In genomic region chr11:19977941-19978340, GRCh38 we compare ENCODE assay signal across 18 cellular contexts.
A peak's percentile ranks its signal among the peaks of the same experiment; 100 is the strongest.
DNase-seq lines count a peak whose midpoint lies in the region; ATAC-seq, FAIRE-seq and TF ChIP-seq lines count a peak whose summit lies in the region.
"Had no signal": no experiment of that assay in that cellular context is flagged by ENCODE, and none has a peak within 500 bp of the region (broad histone marks: within the 10 kb centered on the region; RNA-seq: fewer than 3 reads in every experiment).

No MANE protein-coding gene starts in this region.

- TF ChIP-seq CTCF in HFFc6 (IDR thresholded peaks at IDR 0.05) (no peak), keratinocyte (optimal IDR thresholded peaks at IDR 0.05 in 1 of 3, IDR thresholded peaks at IDR 0.05 in 1 of 3, conservative IDR thresholded peaks at IDR 0.05 in 1 of 3; ENCODE audit: extremely low read depth in 1 of 3, insufficient read depth in 2 of 3, low read length in 3 of 3) (no peak)

- dilution Hi-C loops in keratinocyte (cut with MboI; ENCODE audit: extremely low pct_ligation_motif_present, low sequenced_read_pairs): no loop called here

- H3K4me1 Mint-ChIP-seq in HFFc6 (ENCODE audit: low read depth) (peaks cover 34% of the 10 kb centered on the region), immature natural killer cell (peaks cover 2% of the 10 kb centered on the region in 2 donors)
- H3K4me1 Mint-ChIP-seq in stimulated activated memory B cell treated with anti-CD40 and anti-IgM and Interleukin-4, amounts not matched to agents 10 μg/mL and 1 μg/mL and 100 μg/mL, for 72 hours: peaks cover 20% of the 10 kb centered on the region
- H3K4me1 Mint-ChIP-seq: central memory CD8-positive, alpha-beta T cell had no signal

- H3K36me3 Mint-ChIP-seq in HFFc6 (ENCODE audit: low read depth) (peaks cover 18% of the 10 kb centered on the region; the same call in 1 of the 2 replicates), immature natural killer cell (peaks cover 0 to 3% (median 0%) of the 10 kb centered on the region in 3 donors)
- no peaks in the 10 kb centered on the region for H3K36me3 Mint-ChIP-seq in stimulated activated memory B cell treated with anti-CD40 and anti-IgM and Interleukin-4, amounts not matched to agents 10 μg/mL and 1 μg/mL and 100 μg/mL, for 72 hours

- H3K79me2 ChIP-seq in keratinocyte (ENCODE audit: control insufficient read depth, insufficient read depth, low read length): no peaks in the 10 kb centered on the region

- H3K4me3 Mint-ChIP-seq in HFFc6: no peak overlapping the region
- no peak overlapping the region for H3K4me3 Mint-ChIP-seq in stimulated activated memory B cell treated with anti-CD40 and anti-IgM and Interleukin-4, amounts not matched to agents 10 μg/mL and 1 μg/mL and 100 μg/mL, for 72 hours
- H3K4me3 Mint-ChIP-seq in immature natural killer cell: no peak overlapping the region
- H3K4me3 Mint-ChIP-seq: central memory CD8-positive, alpha-beta T cell had no signal

- no peak for ATAC-seq in stimulated activated memory B cell treated with anti-CD40 and anti-IgM and Interleukin-4, amounts not matched to agents 10 μg/mL and 1 μg/mL and 100 μg/mL, for 72 hours
- ATAC-seq in GM21381 (IDR thresholded peaks at IDR 0.05; ENCODE audit: unreplicated experiment): no peak

- H3K4me3 ChIP-seq in SJSA1 (no peak overlapping the region), keratinocyte (ENCODE audit: control insufficient read depth in 2 of 3, extremely low read depth in 1 of 3, insufficient read depth in 2 of 3, low read depth in 1 of 3, low read length in 3 of 3) (no peak overlapping the region)
- H3K4me3 ChIP-seq: BLaER1 treated with 17β-estradiol and CSF1 and Interleukin-3, amounts not matched to agents 10 nM and 100 nM; tibial artery had no signal

- H3K27me3 ChIP-seq in SJSA1 (replicated peaks) (no peaks in the 10 kb centered on the region), keratinocyte (ENCODE audit: control insufficient read depth, extremely low read depth, insufficient read depth, low read length) (no peaks in the 10 kb centered on the region)
- H3K27me3 ChIP-seq: BLaER1 treated with 17β-estradiol and CSF1 and Interleukin-3, amounts not matched to agents 10 nM and 100 nM; tibial artery had no signal

- H3K9me3 Mint-ChIP-seq in HFFc6 (no peaks in the 10 kb centered on the region), immature natural killer cell (no peaks in the 10 kb centered on the region)
- no peaks in the 10 kb centered on the region for H3K9me3 Mint-ChIP-seq in stimulated activated memory B cell treated with anti-CD40 and anti-IgM and Interleukin-4, amounts not matched to agents 10 μg/mL and 1 μg/mL and 100 μg/mL, for 72 hours
- H3K9me3 Mint-ChIP-seq: central memory CD8-positive, alpha-beta T cell had no signal

- H3K4me1 ChIP-seq in SJSA1 (replicated peaks) (peaks cover 37% of the 10 kb centered on the region), keratinocyte (ENCODE audit: control insufficient read depth, extremely low read depth, insufficient read depth, low read length) (peaks cover 21% of the 10 kb centered on the region)

- no peak overlapping the region for H3K9ac ChIP-seq in keratinocyte (ENCODE audit: control insufficient read depth, extremely low read depth, insufficient read depth, low read length)
- H3K9ac ChIP-seq: BLaER1 treated with 17β-estradiol and CSF1 and Interleukin-3, amounts not matched to agents 10 nM and 100 nM had no signal

- H3K27ac ChIP-seq in SJSA1 (peak overlapping the region; percentile 79), keratinocyte (ENCODE audit: control insufficient read depth, insufficient read depth, low read length) (peak overlapping the region; percentile 97)
- H3K27ac ChIP-seq: BLaER1 treated with 17β-estradiol and CSF1 and Interleukin-3, amounts not matched to agents 10 nM and 100 nM had no signal

- intact Hi-C loops in head of caudate nucleus (cut with DNase I): no loop called here

- FAIRE-seq in keratinocyte (lab: Jason Lieb, UNC): no peak
- FAIRE-seq: G401.6 had no signal

- DNase-seq in HFFc6: no peak
- no peak for DNase-seq in SJSA1 (ENCODE audit: low read depth in 1 of 2, low spot score in 2 of 2)
- no peak for DNase-seq in keratinocyte (ENCODE audit: low read depth, low spot score)
- no peak for DNase-seq in head of caudate nucleus
- DNase-seq in hippocampal formation (lab: John Stamatoyannopoulos, UW): no peak
- DNase-seq in immature natural killer cell: no peak
- DNase-seq: activated CD4-positive, alpha-beta T cell treated with anti-CD3 and anti-CD28 coated beads, Interleukin-2, amount 50 U/mL, for 4 hours; activated T-cell treated with anti-CD3 and anti-CD28 coated beads, Interleukin-2, amount 50 U/mL, for 48 hours; NCI-H1048; NCI-H187 treated with DMSO at 0.1 percent for 48 hours; NCI-H510A treated with DMSO at 0.1 percent for 48 hours; Right ventricle myocardium superior; tibial artery had no signal

- H3K27me3 Mint-ChIP-seq in HFFc6 (ENCODE audit: insufficient read depth) (peaks cover 2% of the 10 kb centered on the region), immature natural killer cell (ENCODE audit: low read depth in 3 of 3) (peaks cover 5 to 16% (median 7%) of the 10 kb centered on the region in 3 donors)
- peaks cover 34% of the 10 kb centered on the region for H3K27me3 Mint-ChIP-seq in stimulated activated memory B cell treated with anti-CD40 and anti-IgM and Interleukin-4, amounts not matched to agents 10 μg/mL and 1 μg/mL and 100 μg/mL, for 72 hours
- H3K27me3 Mint-ChIP-seq: central memory CD8-positive, alpha-beta T cell had no signal

- H3K36me3 ChIP-seq in SJSA1: 0 out of 2 replicates have a peak, but pooled peaks cover 2% of the 10 kb centered on the region
- no peaks in the 10 kb centered on the region for H3K36me3 ChIP-seq in keratinocyte (ENCODE audit: control insufficient read depth in 2 of 2, extremely low read depth in 1 of 2, insufficient read depth in 2 of 2, low read length in 2 of 2)
- H3K36me3 ChIP-seq: BLaER1 treated with 17β-estradiol and CSF1 and Interleukin-3, amounts not matched to agents 10 nM and 100 nM had no signal

- no peaks in the 10 kb centered on the region for H3K9me1 ChIP-seq in keratinocyte (ENCODE audit: control insufficient read depth, extremely low read depth, insufficient read depth, low read length)

- no peak overlapping the region for H3K4me2 ChIP-seq in keratinocyte (ENCODE audit: control insufficient read depth, extremely low read depth, insufficient read depth, low read depth, low read length)

- H3K27ac Mint-ChIP-seq in HFFc6 (peak overlapping the region; percentile 87), immature natural killer cell (no peak overlapping the region)
- peak overlapping the region; percentile 13 for H3K27ac Mint-ChIP-seq in stimulated activated memory B cell treated with anti-CD40 and anti-IgM and Interleukin-4, amounts not matched to agents 10 μg/mL and 1 μg/mL and 100 μg/mL, for 72 hours

- H3K9me3 ChIP-seq in SJSA1 (replicated peaks) (no peaks in the 10 kb centered on the region), keratinocyte (ENCODE audit: control insufficient read depth, low read depth, low read length) (no peaks in the 10 kb centered on the region)
- H3K9me3 ChIP-seq: BLaER1 treated with 17β-estradiol and CSF1 and Interleukin-3, amounts not matched to agents 10 nM and 100 nM; tibial artery had no signal

- no peak overlapping the region for H2AFZ ChIP-seq in keratinocyte (ENCODE audit: control insufficient read depth, low read length)

- no peaks in the 10 kb centered on the region for H4K20me1 ChIP-seq in keratinocyte (ENCODE audit: control insufficient read depth, extremely low read depth, insufficient read depth, low read length)
- H4K20me1 ChIP-seq: BLaER1 treated with 17β-estradiol and CSF1 and Interleukin-3, amounts not matched to agents 10 nM and 100 nM had no signal

Comparison
In these comparisons a context has a peak if more than half of its experiments do, and no peak if none do; other contexts are left out.
1. H3K27ac Mint-ChIP-seq: peak in HFFc6 (single experiment) and stimulated activated memory B cell treated with anti-CD40 and anti-IgM and Interleukin-4, amounts not matched to agents 10 μg/mL and 1 μg/mL and 100 μg/mL, for 72 hours (single experiment); none in immature natural killer cell (0 of 6).